Comparison of ENCODE assay signal across 8 cellular contexts in the genomic region with DNA sequence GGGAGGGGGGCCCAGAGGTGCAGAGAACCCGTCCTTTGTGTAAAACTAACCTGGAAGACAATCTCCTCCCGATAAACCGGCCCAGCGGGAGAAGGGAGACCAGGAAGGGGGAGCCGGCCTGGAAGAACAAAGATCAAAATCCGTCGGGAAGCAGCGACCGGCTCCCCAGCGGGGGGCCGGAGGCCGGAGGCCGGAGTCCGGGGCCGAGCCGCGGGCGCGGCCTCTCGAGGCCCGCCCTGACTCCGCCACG. TPM values are rescaled to one million over a fixed set of nuclear protein-coding genes. Genes with fewer than 3 reads are reported as not detected.
DNase-seq lines count a peak whose midpoint lies in the region; ATAC-seq, FAIRE-seq and TF ChIP-seq lines count a peak whose summit lies in the region.

No MANE protein-coding gene starts in this region.

- no peak for TF ChIP-seq CTCF in astrocyte (IDR thresholded peaks at IDR 0.05; ENCODE audit: insufficient read depth, low read depth, low read length)
- TF ChIP-seq CTCF in right lobe of liver (IDR thresholded peaks at IDR 0.05), result no peak
- TF ChIP-seq CTCF in tibial nerve (IDR thresholded peaks at IDR 0.05), result no peak

- peaks cover 38% of the 10 kb centered on the region for H3K4me1 Mint-ChIP-seq in activated naive CD4-positive, alpha-beta T cell treated with anti-CD3 and anti-CD28 coated beads for 36 hours (ENCODE audit: low read depth)
- peaks cover 23% of the 10 kb centered on the region for H3K4me1 Mint-ChIP-seq in astrocyte (ENCODE audit: low read depth, unreplicated experiment)

- H3K79me2 ChIP-seq in astrocyte (ENCODE audit: insufficient read depth, low read length), result peaks cover 27% of the 10 kb centered on the region

- peak overlapping the region; percentile 50 for H3K27ac Mint-ChIP-seq in activated naive CD4-positive, alpha-beta T cell treated with anti-CD3 and anti-CD28 coated beads for 36 hours
- peak overlapping the region; percentile 72 for H3K27ac Mint-ChIP-seq in astrocyte (ENCODE audit: unreplicated experiment)

- CTCF ChIA-PET in activated naive CD4-positive, alpha-beta T cell treated with anti-CD3 and anti-CD28 coated beads for 36 hours (lab: Charles Lee), result no interaction called here

- TF ChIP-seq EP300 in tibial nerve (IDR thresholded peaks at IDR 0.05), result no peak

- H3K36me3 Mint-ChIP-seq in activated naive CD4-positive, alpha-beta T cell treated with anti-CD3 and anti-CD28 coated beads for 36 hours (ENCODE audit: low read depth), result no peaks in the 10 kb centered on the region
- no peaks in the 10 kb centered on the region for H3K36me3 Mint-ChIP-seq in astrocyte (ENCODE audit: low read depth, unreplicated experiment)

- H3K4me1 ChIP-seq in astrocyte (ENCODE audit: insufficient read depth, low read length), result peaks cover 6% of the 10 kb centered on the region
- H3K4me1 ChIP-seq in right lobe of liver, result peaks cover 0 to 3% (median 0%) of the 10 kb centered on the region in 4 donors
- peaks cover 0 to 7% (median 0%) of the 10 kb centered on the region in 4 donors for H3K4me1 ChIP-seq in tibial nerve

- H3K27me3 ChIP-seq in astrocyte (ENCODE audit: insufficient read depth, low read length) (peaks cover 3% of the 10 kb centered on the region), right lobe of liver (no peaks in the 10 kb centered on the region), tibial nerve (no peaks in the 10 kb centered on the region)

- TF ChIP-seq POLR2A in right lobe of liver (IDR thresholded peaks at IDR 0.05), result no peak
- no peak for TF ChIP-seq POLR2A in tibial nerve (IDR thresholded peaks at IDR 0.05)

- peak overlapping the region; percentile 52 for H3K27ac ChIP-seq in astrocyte (ENCODE audit: low read depth, low read length)
- peak overlapping the region; percentile 43 to 66 (median 64) for H3K27ac ChIP-seq in right lobe of liver
- H3K27ac ChIP-seq in tibial nerve, result peak overlapping the region; percentile 71 to 89 (median 77)

- H3K27me3 Mint-ChIP-seq in activated naive CD4-positive, alpha-beta T cell treated with anti-CD3 and anti-CD28 coated beads for 36 hours (ENCODE audit: low read depth), result no peaks in the 10 kb centered on the region
- H3K27me3 Mint-ChIP-seq in astrocyte (ENCODE audit: low read depth, unreplicated experiment), result no peaks in the 10 kb centered on the region

- H2AFZ ChIP-seq in astrocyte (ENCODE audit: low read depth, low read length), result peak overlapping the region; percentile 85

- peak overlapping the region; percentile 88 for H3K4me3 Mint-ChIP-seq in activated naive CD4-positive, alpha-beta T cell treated with anti-CD3 and anti-CD28 coated beads for 36 hours
- H3K4me3 Mint-ChIP-seq in astrocyte (ENCODE audit: unreplicated experiment), result peak overlapping the region; percentile 92

- no peaks in the 10 kb centered on the region for H3K9me3 ChIP-seq in astrocyte (ENCODE audit: insufficient read depth, low read depth, low read length)
- H3K9me3 ChIP-seq in right lobe of liver, result no peaks in the 10 kb centered on the region
- H3K9me3 ChIP-seq in tibial nerve, result no peaks in the 10 kb centered on the region

- H3K4me3 ChIP-seq in astrocyte (ENCODE audit: insufficient read depth, low read depth, low read length) (peak overlapping the region; percentile 74), right lobe of liver (peak overlapping the region; percentile 60 to 65 (median 63)), tibial nerve (peak overlapping the region; percentile 44 to 79 (median 65))

- WGBS in right lobe of liver (ENCODE audit: insufficient coverage, low coverage, low lambda C conversion rate, missing lambda C conversion rate), result 40% methylated on average over 3 of the region's 23 CpGs
- WGBS in tibial nerve, 2 donors, result 0 to 54% methylated on average over 5 to 23 of the region's 23 CpGs

- H3K36me3 ChIP-seq in astrocyte (ENCODE audit: insufficient read depth, low read length) (peaks cover 2% of the 10 kb centered on the region), right lobe of liver (peaks cover 0 to 4% (median 0%) of the 10 kb centered on the region in 4 donors), tibial nerve (no peaks in the 10 kb centered on the region)

- H4K20me1 ChIP-seq in astrocyte (ENCODE audit: insufficient read depth, low read length), result peaks cover 28% of the 10 kb centered on the region

- ATAC-seq in right lobe of liver, result no peak
- ATAC-seq in GM21723 (IDR thresholded peaks at IDR 0.05; ENCODE audit: unreplicated experiment), result no peak

- no peak for DNase-seq in activated naive CD4-positive, alpha-beta T cell treated with anti-CD3 and anti-CD28 coated beads for 36 hours
- DNase-seq in activated naive CD4-positive, alpha-beta T cell treated with Interleukin-2 at 50 U/mL for 16 hours, result no peak
- DNase-seq in astrocyte (ENCODE audit: low read depth) (no peak), right lobe of liver (no peak), tibial nerve (ENCODE audit: low spot score in 2 of 2) (no peak), DMS53 treated with DMSO at 0.1 percent for 48 hours (lab: John Stamatoyannopoulos, UW; ENCODE audit: unreplicated experiment) (no peak), dedifferentiated amniotic fluid mesenchymal stem cell (ENCODE audit: extremely low spot score) (no peak)

- no peak for FAIRE-seq in astrocyte (lab: Jason Lieb, UNC)

- no peaks in the 10 kb centered on the region for H3K9me3 Mint-ChIP-seq in activated naive CD4-positive, alpha-beta T cell treated with anti-CD3 and anti-CD28 coated beads for 36 hours
- no peaks in the 10 kb centered on the region for H3K9me3 Mint-ChIP-seq in astrocyte (ENCODE audit: unreplicated experiment)

- peak overlapping the region; percentile 87 for H3K4me2 ChIP-seq in astrocyte (ENCODE audit: low read length)

- peak overlapping the region; percentile 84 for H3K9ac ChIP-seq in astrocyte (ENCODE audit: low read length)

- intact Hi-C loops in activated naive CD4-positive, alpha-beta T cell treated with anti-CD3 and anti-CD28 coated beads for 36 hours (cut with micrococcal nuclease), result loop anchor here (1.0 to 10.0 kb wide), 6 partner anchors 62 to 332 kb away; partner anchors contain the start of genes BCORL1, RAB33A and UTP14A
- intact Hi-C loops in right lobe of liver (cut with DNase I), result no loop called here

RNA-seq across cellular contexts. Expression of gene ZDHHC9, which starts 0.6 kb away (rescaled TPM):
- total RNA-seq in activated naive CD4-positive, alpha-beta T cell treated with anti-CD3 and anti-CD28 coated beads for 36 hours, result 1 to 10 TPM; 7.1 TPM
- total RNA-seq in astrocyte (64.0 and 66.7 TPM in 2 replicates), right lobe of liver (10 to 100 TPM; 30.8 to 41.8 (median 33.6) TPM), tibial nerve (10 to 100 TPM; 14.0 to 27.6 (median 19.1) TPM)
